In genomic region chr6:89657445-89658158, GRCh38 we compare ENCODE assay signal across 20 cellular contexts. TPM values are rescaled to one million over a fixed set of nuclear protein-coding genes. Genes with fewer than 3 reads are reported as not detected.
DNase-seq lines count a peak whose midpoint lies in the region; ATAC-seq, FAIRE-seq and TF ChIP-seq lines count a peak whose summit lies in the region.
"Had no signal": no experiment of that assay in that cellular context is flagged by ENCODE, and none has a peak within 500 bp of the region (broad histone marks: within the 10 kb centered on the region; RNA-seq: fewer than 3 reads in every experiment).

No MANE protein-coding gene starts in this region.

- H3K14ac ChIP-seq in IMR-90 (replicated peaks; ENCODE audit: low read depth, low read length), result no peak overlapping the region

- no peak overlapping the region for H3K4me3 Mint-ChIP-seq in central memory CD8-positive, alpha-beta T cell

- H2BK20ac ChIP-seq in IMR-90 (ENCODE audit: low read depth, low read length), result no peak overlapping the region

- H3K4me3 ChIP-seq in A549 (no peak overlapping the region), IMR-90 (ENCODE audit: insufficient read depth, low read depth, low read length) (no peak overlapping the region), keratinocyte (ENCODE audit: control insufficient read depth in 2 of 3, extremely low read depth in 1 of 3, insufficient read depth in 2 of 3, low read depth in 1 of 3, low read length in 3 of 3) (no peak overlapping the region), esophagus muscularis mucosa (no peak overlapping the region), coronary artery (no peak overlapping the region)
- H3K4me3 ChIP-seq: SK-N-MC had no signal

- H4K91ac ChIP-seq in IMR-90 (ENCODE audit: insufficient read depth, low read depth, low read length), result no peak overlapping the region

- H2BK15ac ChIP-seq in IMR-90 (ENCODE audit: low read depth, low read length), result no peak overlapping the region

- no peak overlapping the region for H4K5ac ChIP-seq in IMR-90 (ENCODE audit: low read depth, low read length)

- TF ChIP-seq CTCF in A549 (IDR thresholded peaks at IDR 0.05) (no peak), IMR-90 (conservative IDR thresholded peaks at IDR 0.05; ENCODE audit: low read depth, low read length) (no peak), keratinocyte (optimal IDR thresholded peaks at IDR 0.05 in 1 of 3, IDR thresholded peaks at IDR 0.05 in 1 of 3, conservative IDR thresholded peaks at IDR 0.05 in 1 of 3; ENCODE audit: extremely low read depth in 1 of 3, insufficient read depth in 2 of 3, low read length in 3 of 3) (no peak), esophagus muscularis mucosa (IDR thresholded peaks at IDR 0.05) (no peak), coronary artery (IDR thresholded peaks at IDR 0.05) (no peak)

- H2BK5ac ChIP-seq in IMR-90 (ENCODE audit: low read depth, low read length, poor library complexity, severe bottlenecking), result no peak overlapping the region

- whole genome bisulfite sequencing in A549 (ENCODE audit: missing lambda C conversion rate), result 88% methylated on average over 13 of the region's 13 CpGs
- 100% methylated on average over 1 of the region's 13 CpGs; no CpG with 5 or more reads in 1 of the 2 experiments for WGBS in IMR-90 (ENCODE audit: extremely low coverage in 2 of 2, insufficient read length in 1 of 2), 2 experiments
- 92% methylated on average over 13 of the region's 13 CpGs for WGBS in esophagus muscularis mucosa

- no peak for TF ChIP-seq EP300 in A549 (IDR thresholded peaks at IDR 0.05)
- no peak for TF ChIP-seq EP300 in esophagus muscularis mucosa (IDR thresholded peaks at IDR 0.05)

- no peak overlapping the region for H3K4ac ChIP-seq in IMR-90 (ENCODE audit: low read depth, low read length)

- no peak overlapping the region for H3K18ac ChIP-seq in IMR-90 (ENCODE audit: low read depth, low read length)

- peaks cover 31% of the 10 kb centered on the region for H3K36me3 ChIP-seq in IMR-90 (ENCODE audit: control insufficient read depth, insufficient read depth, low read length)
- peaks cover 15 to 40% of the 10 kb centered on the region in 2 experiments for H3K36me3 ChIP-seq in keratinocyte (ENCODE audit: control insufficient read depth in 2 of 2, extremely low read depth in 1 of 2, insufficient read depth in 2 of 2, low read length in 2 of 2)
- H3K36me3 ChIP-seq in esophagus muscularis mucosa, result peaks cover 55 to 98% (median 92%) of the 10 kb centered on the region in 4 donors

- H3K9me1 ChIP-seq in IMR-90 (ENCODE audit: insufficient read depth, low read length) (peaks cover 10% of the 10 kb centered on the region), keratinocyte (ENCODE audit: control insufficient read depth, extremely low read depth, insufficient read depth, low read length) (no peaks in the 10 kb centered on the region)

- TF ChIP-seq RAD21 in A549 (conservative IDR thresholded peaks at IDR 0.05 in 1 of 2, IDR thresholded peaks at IDR 0.05 in 1 of 2), result no peak
- no peak for TF ChIP-seq RAD21 in IMR-90 (IDR thresholded peaks at IDR 0.05; ENCODE audit: low read length)

- no peaks in the 10 kb centered on the region for H3K4me1 ChIP-seq in A549
- H3K4me1 ChIP-seq in IMR-90 (ENCODE audit: control insufficient read depth, insufficient read depth, low read length), result peaks cover 3% of the 10 kb centered on the region
- peaks cover 7% of the 10 kb centered on the region for H3K4me1 ChIP-seq in keratinocyte (ENCODE audit: control insufficient read depth, extremely low read depth, insufficient read depth, low read length)
- no peaks in the 10 kb centered on the region for H3K4me1 ChIP-seq in esophagus muscularis mucosa
- H3K4me1 ChIP-seq: BE2C had no signal

- no peak overlapping the region for H2AK9ac ChIP-seq in IMR-90 (replicated peaks; ENCODE audit: low read depth, low read length, poor library complexity)

- CTCF ChIA-PET in A549 (lab: Yijun Ruan, JAX) (no interaction called here), IMR-90 (lab: Yijun Ruan, JAX) (no interaction called here)

- H2AFZ ChIP-seq in IMR-90 (replicated peaks; ENCODE audit: low read length, poor library complexity) (no peak overlapping the region), keratinocyte (ENCODE audit: control insufficient read depth, low read length) (no peak overlapping the region)

- H4K20me1 ChIP-seq in IMR-90 (ENCODE audit: insufficient read depth, low read length), result no peaks in the 10 kb centered on the region
- H4K20me1 ChIP-seq in keratinocyte (ENCODE audit: control insufficient read depth, extremely low read depth, insufficient read depth, low read length), result no peaks in the 10 kb centered on the region

- H3K4me2 ChIP-seq in A549 (no peak overlapping the region), IMR-90 (ENCODE audit: low read depth, low read length) (no peak overlapping the region), keratinocyte (ENCODE audit: control insufficient read depth, extremely low read depth, insufficient read depth, low read depth, low read length) (no peak overlapping the region)

- intact Hi-C loops in IMR-90 (cut with micrococcal nuclease), result no loop called here
- intact Hi-C loops in esophagus muscularis mucosa (cut with DNase I), result no loop called here

- BruUV-seq in IMR-90 (replicated peaks; lab: Mats Ljungman, UMichigan), result no TSS peak

- DNase-seq in A549 (ENCODE audit: low read depth in 1 of 2, low spot score in 1 of 2) (no peak), IMR-90 (no peak), keratinocyte (ENCODE audit: low read depth, low spot score) (no peak), esophagus muscularis mucosa (ENCODE audit: extremely low spot score) (no peak), coronary artery (ENCODE audit: low spot score) (no peak)
- no peak for DNase-seq in central memory CD8-positive, alpha-beta T cell (ENCODE audit: low spot score in 2 of 2)
- DNase-seq: BE2C, DMS79 treated with DMSO at 0.1 percent for 48 hours, GOT3, HCEC 1CT, Kasumi-1, NCI-H1694, NCI-H2081, NCI-H2171 treated with DMSO at 0.1 percent for 48 hours, NCI-H524 treated with DMSO at 0.1 percent for 48 hours had no signal

- H3K9me3 Mint-ChIP-seq in central memory CD8-positive, alpha-beta T cell, result no peaks in the 10 kb centered on the region

- no peak for FAIRE-seq in A549 (lab: Jason Lieb, UNC)
- peak; percentile 41 for FAIRE-seq in keratinocyte (lab: Jason Lieb, UNC)
- FAIRE-seq: HTR-8/SVneo had no signal

- no peaks in the 10 kb centered on the region for H3K79me1 ChIP-seq in IMR-90 (ENCODE audit: low read depth in 1 of 2, low read length in 2 of 2)

- peaks cover 46% of the 10 kb centered on the region for H3K36me3 Mint-ChIP-seq in central memory CD8-positive, alpha-beta T cell (ENCODE audit: insufficient read depth)

- H3K23ac ChIP-seq in IMR-90 (ENCODE audit: low read depth, low read length), result no peak overlapping the region

- no peaks in the 10 kb centered on the region for H3K79me2 ChIP-seq in keratinocyte (ENCODE audit: control insufficient read depth, insufficient read depth, low read length)

- no peak for TF ChIP-seq POLR2A in A549 (IDR thresholded peaks at IDR 0.05; ENCODE audit: low read length)
- TF ChIP-seq POLR2A in IMR-90 (IDR thresholded peaks at IDR 0.05; ENCODE audit: low read depth, low read length), result no peak
- TF ChIP-seq POLR2A in esophagus muscularis mucosa (IDR thresholded peaks at IDR 0.05; ENCODE audit: low read depth), result no peak

- H3K56ac ChIP-seq in IMR-90 (ENCODE audit: extremely low read depth, insufficient read depth, low read length), result no peak overlapping the region

- no peak overlapping the region for H2AK5ac ChIP-seq in IMR-90 (ENCODE audit: low read depth, low read length)

- ATAC-seq in A549, result no peak
- ATAC-seq in IMR-90 (ENCODE audit: low read depth), result no peak
- no peak for ATAC-seq in central memory CD8-positive, alpha-beta T cell (replicated peaks; ENCODE audit: extremely low read depth, poor library complexity, severe bottlenecking)
- no peak for ATAC-seq in GM21360 (IDR thresholded peaks at IDR 0.05; ENCODE audit: unreplicated experiment)
- no peak for ATAC-seq in GM18511 (IDR thresholded peaks at IDR 0.05; ENCODE audit: unreplicated experiment)
- ATAC-seq: Right ventricle myocardium inferior had no signal

- no peaks in the 10 kb centered on the region for H3K9me3 ChIP-seq in A549
- H3K9me3 ChIP-seq in IMR-90 (ENCODE audit: control insufficient read depth, insufficient read depth, low read length), result no peaks in the 10 kb centered on the region
- no peaks in the 10 kb centered on the region for H3K9me3 ChIP-seq in keratinocyte (ENCODE audit: control insufficient read depth, low read depth, low read length)
- H3K9me3 ChIP-seq in esophagus muscularis mucosa, result no peaks in the 10 kb centered on the region
- H3K9me3 ChIP-seq: BE2C had no signal

- H3K27ac Mint-ChIP-seq in central memory CD8-positive, alpha-beta T cell (ENCODE audit: low read depth), result peak overlapping the region; percentile 67

- no peak overlapping the region for H4K8ac ChIP-seq in IMR-90 (ENCODE audit: low read depth in 2 of 2, low read length in 2 of 2)

- peaks cover 5% of the 10 kb centered on the region for H3K4me1 Mint-ChIP-seq in central memory CD8-positive, alpha-beta T cell

- H3K27me3 ChIP-seq in IMR-90 (ENCODE audit: control insufficient read depth, insufficient read depth, low read length) (no peaks in the 10 kb centered on the region), keratinocyte (ENCODE audit: control insufficient read depth, extremely low read depth, insufficient read depth, low read length) (no peaks in the 10 kb centered on the region), esophagus muscularis mucosa (no peaks in the 10 kb centered on the region)
- H3K27me3 ChIP-seq: BE2C had no signal

- H2BK120ac ChIP-seq in IMR-90 (ENCODE audit: low read depth, low read length), result no peak overlapping the region

- H3K9ac ChIP-seq in IMR-90 (ENCODE audit: low read depth, low read length) (no peak overlapping the region), keratinocyte (ENCODE audit: control insufficient read depth, extremely low read depth, insufficient read depth, low read length) (no peak overlapping the region)

- in situ Hi-C loops in IMR-90 (cut with MboI; ENCODE audit: low sequenced_read_pairs), result no loop called here

- no peaks in the 10 kb centered on the region for H3K27me3 Mint-ChIP-seq in central memory CD8-positive, alpha-beta T cell

- dilution Hi-C loops in IMR-90 (cut with HindIII; ENCODE audit: low sequenced_read_pairs, unreplicated experiment), result no loop called here
- dilution Hi-C loops in keratinocyte (cut with MboI; ENCODE audit: extremely low pct_ligation_motif_present, low sequenced_read_pairs), result no loop called here

- POLR2A ChIA-PET in A549 (lab: Yijun Ruan, JAX), result no interaction called here
- POLR2A ChIA-PET in IMR-90 (lab: Charles Lee; ENCODE audit: unreplicated experiment), result no interaction called here

- H3K27ac ChIP-seq in A549, result no peak overlapping the region
- no peak overlapping the region for H3K27ac ChIP-seq in IMR-90 (ENCODE audit: insufficient read depth, low read length)
- H3K27ac ChIP-seq in keratinocyte (ENCODE audit: control insufficient read depth, insufficient read depth, low read length), result no peak overlapping the region
- H3K27ac ChIP-seq in esophagus muscularis mucosa (replicated peaks in 1 of 4), result no peak overlapping the region
- H3K27ac ChIP-seq in coronary artery, result no peak overlapping the region
- H3K27ac ChIP-seq: SK-N-MC had no signal

RNA-seq across cellular contexts. Expression of gene LYRM2, which starts 19.1 kb away (rescaled TPM):
- polyA plus RNA-seq in A549 (2011; rRNA removed), result 37.5 and 56.0 TPM in 2 replicates
- 7.9 and 8.7 TPM in 2 replicates for polyA plus RNA-seq in A549 (2012; cell fraction: cytosol; rRNA removed)
- polyA plus RNA-seq in A549 (2012; cell fraction: nucleus; rRNA removed), result 1.1 and 2.2 TPM in 2 replicates
- polyA plus RNA-seq in A549 (2017; fragmentation: RNase III; extraction: RNeasy Plus Mini Kit Qiagen cat#74134 plus additional on column Dnase treatment), result 33.2 to 38.1 TPM (median 35.0 TPM) in 3 replicates
- 6.3 and 7.7 TPM in 2 replicates for polyA minus RNA-seq in A549 (2011; rRNA and poly(A)+ RNA removed)
- total RNA-seq in IMR-90 (2012; rRNA removed), result 22.8 and 24.0 TPM in 2 replicates
- 14.0 and 14.8 TPM in 2 replicates for polyA plus RNA-seq in IMR-90 (2012; rRNA removed)
- polyA plus RNA-seq in IMR-90 (2012; cell fraction: cytosol; rRNA removed), result 1.7 and 2.3 TPM in 2 replicates
- 0.40 and 3.2 TPM in 2 replicates for polyA plus RNA-seq in IMR-90 (2012; cell fraction: nucleus; rRNA removed; ENCODE audit: low replicate concordance)
- 25.9 to 43.0 TPM (median 34.0 TPM) in 3 replicates for polyA plus RNA-seq in keratinocyte
- 13.6 TPM for polyA plus RNA-seq in keratinocyte (2011; ENCODE audit: low read depth)
- polyA plus RNA-seq in keratinocyte (2011; cell fraction: cytosol; rRNA removed), result 24.0 and 48.1 TPM in 2 replicates
- polyA plus RNA-seq in keratinocyte (2011; cell fraction: nucleus; rRNA removed), result 9.3 and 19.4 TPM in 2 replicates
- 17.7 and 33.6 TPM in 2 replicates for polyA plus RNA-seq in keratinocyte (2012; ENCODE audit: low replicate concordance)
- 3.1 to 14.7 TPM (median 8.6 TPM) in 3 replicates for polyA minus RNA-seq in keratinocyte
- polyA minus RNA-seq in keratinocyte (2011; cell fraction: cytosol; rRNA and poly(A)+ RNA removed), result 7.5 TPM
- 5.0 and 10.2 TPM in 2 replicates for polyA minus RNA-seq in keratinocyte (2011; cell fraction: nucleus; rRNA and poly(A)+ RNA removed)
- total RNA-seq in esophagus muscularis mucosa, result 10 to 100 TPM; 18.9 to 24.5 (median 19.9) TPM
